Comparison of ENCODE assay signal across 18 cellular contexts in the genomic region with DNA sequence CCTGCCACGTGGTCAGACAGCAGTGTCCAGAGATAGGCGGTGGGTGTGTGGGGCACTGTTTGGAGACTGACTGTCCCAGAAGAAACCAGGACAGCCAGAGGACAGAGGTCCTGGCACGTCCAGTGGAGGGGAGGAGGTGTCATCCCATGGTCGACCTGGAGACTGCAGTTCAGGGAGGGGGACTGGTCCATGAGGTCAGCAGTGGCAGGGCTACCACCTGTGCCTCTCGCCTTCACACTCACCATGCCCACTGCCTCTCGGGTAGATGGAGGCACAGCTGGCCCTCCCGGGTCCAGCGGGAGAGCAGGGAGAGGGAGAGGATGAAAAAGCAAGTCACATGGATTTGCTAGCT. TPM values are rescaled to one million over a fixed set of nuclear protein-coding genes. Genes with fewer than 3 reads are reported as not detected.
A peak's percentile ranks its signal among the peaks of the same experiment; 100 is the strongest.
DNase-seq lines count a peak whose midpoint lies in the region; ATAC-seq, FAIRE-seq and TF ChIP-seq lines count a peak whose summit lies in the region.
"Had no signal": no experiment of that assay in that cellular context is flagged by ENCODE, and none has a peak within 500 bp of the region (broad histone marks: within the 10 kb centered on the region; RNA-seq: fewer than 3 reads in every experiment).

No MANE protein-coding gene starts in this region.

- no TSS peak for BruUV-seq in PC-9 (replicated peaks; lab: Mats Ljungman, UMichigan)

- H3K9me2 ChIP-seq in PC-9 (ENCODE audit: insufficient read depth): no peaks in the 10 kb centered on the region

- POLR2A ChIA-PET in PC-9 (lab: Charles Lee; ENCODE audit: unreplicated experiment): interaction anchor here (0.5 kb wide), 2 partner anchors 34 to 51 kb away, joined by 3 to 4 read pairs; no protein-coding TSS in a partner anchor
- POLR2A ChIA-PET in activated CD4-positive, alpha-beta T cell treated with anti-CD3 and anti-CD28 coated beads for 36 hours (lab: Charles Lee): no interaction called here

- peaks cover 58% of the 10 kb centered on the region for H3F3A ChIP-seq in PC-9 (ENCODE audit: insufficient read depth, low read depth)

- TF ChIP-seq POLR2A in testis (IDR thresholded peaks at IDR 0.05): no peak

- no peak for ATAC-seq in activated CD4-positive, alpha-beta T cell treated with anti-CD3 and anti-CD28 coated beads for 36 hours
- no peak for ATAC-seq in GM19351 (IDR thresholded peaks at IDR 0.05; ENCODE audit: unreplicated experiment)

- H3K27me3 Mint-ChIP-seq in activated CD4-positive, alpha-beta T cell treated with anti-CD3 and anti-CD28 coated beads for 36 hours: peaks cover 5% of the 10 kb centered on the region

- TF ChIP-seq CTCF in PC-9 (conservative IDR thresholded peaks at IDR 0.05) (no peak), kidney (IDR thresholded peaks at IDR 0.05; ENCODE audit: borderline replicate concordance, extremely low read depth, insufficient read depth) (no peak), testis (IDR thresholded peaks at IDR 0.05) (no peak)

- H3K4me1 Mint-ChIP-seq in activated CD4-positive, alpha-beta T cell treated with anti-CD3 and anti-CD28 coated beads for 36 hours: no peaks in the 10 kb centered on the region

- no peak overlapping the region for H3K9ac ChIP-seq in kidney (ENCODE audit: low read length in 2 of 2)
- H3K9ac ChIP-seq: BLaER1 treated with 17β-estradiol and CSF1 and Interleukin-3, amounts not matched to agents 10 nM and 100 nM; GM23248 had no signal

- no peaks in the 10 kb centered on the region for H3K27me3 ChIP-seq in PC-9 (ENCODE audit: insufficient read depth, low read depth)
- no peaks in the 10 kb centered on the region for H3K27me3 ChIP-seq in testis
- H3K27me3 ChIP-seq: BLaER1 treated with 17β-estradiol and CSF1 and Interleukin-3, amounts not matched to agents 10 nM and 100 nM had no signal

- WGBS in testis, 2 donors: 83 to 84% methylated on average over 8 of the region's 8 CpGs

- H3K27ac Mint-ChIP-seq in activated CD4-positive, alpha-beta T cell treated with anti-CD3 and anti-CD28 coated beads for 36 hours: no peak overlapping the region

- no peak overlapping the region for H3K4me3 Mint-ChIP-seq in activated CD4-positive, alpha-beta T cell treated with anti-CD3 and anti-CD28 coated beads for 36 hours

- no peak overlapping the region for H3K4me3 ChIP-seq in PC-9
- no peak overlapping the region for H3K4me3 ChIP-seq in kidney (ENCODE audit: low read length in 2 of 2)
- no peak overlapping the region for H3K4me3 ChIP-seq in testis
- H3K4me3 ChIP-seq: BLaER1 treated with 17β-estradiol and CSF1 and Interleukin-3, amounts not matched to agents 10 nM and 100 nM; GM23248 had no signal

- no peak overlapping the region for H2AFZ ChIP-seq in PC-9
- H2AFZ ChIP-seq: GM23248 had no signal

- intact Hi-C loops in PC-9 (cut with micrococcal nuclease; ENCODE audit: unreplicated experiment): loop anchor here (1.0 to 5.0 kb wide), 13 partner anchors 33 to 269 kb away; no protein-coding TSS in a partner anchor
- intact Hi-C loops in kidney (cut with DNase I): no loop called here
- intact Hi-C loops in testis (cut with DNase I; ENCODE audit: low total_unique reads): no loop called here
- intact Hi-C loops in activated CD4-positive, alpha-beta T cell treated with anti-CD3 and anti-CD28 coated beads for 36 hours (cut with DNase I, micrococcal nuclease): no loop called here

- H3K4me2 ChIP-seq in PC-9: peak overlapping the region; percentile 75

- CTCF ChIA-PET in PC-9 (lab: Charles Lee): no interaction called here
- CTCF ChIA-PET in activated CD4-positive, alpha-beta T cell treated with anti-CD3 and anti-CD28 coated beads for 36 hours (lab: Charles Lee): no interaction called here

- DNase-seq in activated effector memory CD4-positive, alpha-beta T cell treated with anti-CD3 and anti-CD28 coated beads, Interleukin-2, amount 50 U/mL, for 16 hours: peak; percentile 50
- DNase-seq in activated effector memory CD4-positive, alpha-beta T cell treated with Interleukin-2 at 50 U/mL for 16 hours: no peak
- DNase-seq in PC-9 (no peak), kidney (peak; percentile 36), testis (peak; percentile 6)
- DNase-seq in activated CD4-positive, alpha-beta T cell treated with anti-CD3 and anti-CD28 coated beads for 36 hours: no peak
- DNase-seq in stimulated activated CD4-positive, alpha-beta T cell treated with anti-CD3 and anti-CD28 coated beads, Interleukin-1b, Interleukin-23, amount 100 ng/mL, for 48 hours: no peak
- DNase-seq: DMS 273 treated with DMSO at 0.1 percent for 48 hours, GF-D8, GM23248, KBM-7, NCI-H2081, NCI-H748 treated with DMSO at 0.1 percent for 48 hours had no signal

- H3K27ac ChIP-seq in PC-9 (peak overlapping the region; percentile 96), kidney (ENCODE audit: low read depth in 2 of 2, low read length in 2 of 2) (no peak overlapping the region), testis (no peak overlapping the region)
- H3K27ac ChIP-seq: BLaER1 treated with 17β-estradiol and CSF1 and Interleukin-3, amounts not matched to agents 10 nM and 100 nM; GM23248 had no signal

- H3K36me3 ChIP-seq in PC-9 (ENCODE audit: low read depth) (no peaks in the 10 kb centered on the region), kidney (ENCODE audit: control insufficient read depth in 1 of 2, insufficient read depth in 2 of 2, low read length in 2 of 2) (no peaks in the 10 kb centered on the region), testis (ENCODE audit: low read depth, missing control alignments) (no peaks in the 10 kb centered on the region)
- H3K36me3 ChIP-seq: BLaER1 treated with 17β-estradiol and CSF1 and Interleukin-3, amounts not matched to agents 10 nM and 100 nM had no signal

- H3K9me3 Mint-ChIP-seq in activated CD4-positive, alpha-beta T cell treated with anti-CD3 and anti-CD28 coated beads for 36 hours (ENCODE audit: low read depth): no peaks in the 10 kb centered on the region

- no peaks in the 10 kb centered on the region for H3K9me3 ChIP-seq in PC-9 (ENCODE audit: insufficient read depth, low read depth)
- H3K9me3 ChIP-seq in kidney (ENCODE audit: control insufficient read depth in 1 of 2, low read length in 2 of 2): no peaks in the 10 kb centered on the region
- H3K9me3 ChIP-seq in testis: no peaks in the 10 kb centered on the region
- H3K9me3 ChIP-seq: BLaER1 treated with 17β-estradiol and CSF1 and Interleukin-3, amounts not matched to agents 10 nM and 100 nM had no signal

- H3K79me2 ChIP-seq in PC-9 (ENCODE audit: low read depth): no peaks in the 10 kb centered on the region

- FAIRE-seq in kidney (lab: Jason Lieb, UNC): no peak
- FAIRE-seq: A204.1, GM12891, GM18507 had no signal

- H3K4me1 ChIP-seq in PC-9 (replicated peaks; ENCODE audit: insufficient read depth) (peaks cover 86% of the 10 kb centered on the region), kidney (ENCODE audit: control insufficient read depth in 1 of 2, insufficient read depth in 1 of 2, low read depth in 1 of 2, low read length in 2 of 2) (no peaks in the 10 kb centered on the region), testis (peaks cover 8% of the 10 kb centered on the region)

- H4K20me1 ChIP-seq in PC-9 (ENCODE audit: insufficient read depth): no peaks in the 10 kb centered on the region
- H4K20me1 ChIP-seq: BLaER1 treated with 17β-estradiol and CSF1 and Interleukin-3, amounts not matched to agents 10 nM and 100 nM had no signal

- no peaks in the 10 kb centered on the region for H3K36me3 Mint-ChIP-seq in activated CD4-positive, alpha-beta T cell treated with anti-CD3 and anti-CD28 coated beads for 36 hours (ENCODE audit: low read depth)

RNA-seq across cellular contexts. Expression of a gene that starts 53.9 kb away (rescaled TPM):
- total RNA-seq in PC-9 (2021) (50.0 and 57.5 TPM in 2 replicates), kidney (3.7 TPM), testis (100 to 1,000 TPM in 1 of 2 donors, 10 to 100 TPM in 1; 55.4 to 123 TPM)
- polyA plus RNA-seq in kidney (ENCODE audit: insufficient read depth, low read depth, low replicate concordance) (0.49 TPM), testis (ENCODE audit: insufficient read depth, low read depth, low replicate concordance) (46.1 TPM)
- total RNA-seq in activated CD4-positive, alpha-beta T cell treated with anti-CD3 and anti-CD28 coated beads for 36 hours: not detected

Comparison
In these comparisons a context has a peak if more than half of its experiments do, and no peak if none do; other contexts are left out.
1. DNase-seq: peak in activated effector memory CD4-positive, alpha-beta T cell treated with anti-CD3 and anti-CD28 coated beads, Interleukin-2, amount 50 U/mL, for 16 hours (single experiment), kidney (single experiment) and testis (single experiment); none in activated effector memory CD4-positive, alpha-beta T cell treated with Interleukin-2 at 50 U/mL for 16 hours (single experiment), PC-9 (0 of 2), activated CD4-positive, alpha-beta T cell treated with anti-CD3 and anti-CD28 coated beads for 36 hours (single experiment) and stimulated activated CD4-positive, alpha-beta T cell treated with anti-CD3 and anti-CD28 coated beads, Interleukin-1b, Interleukin-23, amount 100 ng/mL, for 48 hours (single experiment).
2. RNA of a gene that starts 53.9 kb away (total RNA-seq): 55.4 to 123 TPM in testis and 50.0 to 57.5 TPM in PC-9; 3.7 TPM in kidney (single experiment) and not detected in activated CD4-positive, alpha-beta T cell treated with anti-CD3 and anti-CD28 coated beads for 36 hours; every median in the first group is over 10 times any median in the second.